ENCODE assay signal across 12 cellular contexts in the genomic region with DNA sequence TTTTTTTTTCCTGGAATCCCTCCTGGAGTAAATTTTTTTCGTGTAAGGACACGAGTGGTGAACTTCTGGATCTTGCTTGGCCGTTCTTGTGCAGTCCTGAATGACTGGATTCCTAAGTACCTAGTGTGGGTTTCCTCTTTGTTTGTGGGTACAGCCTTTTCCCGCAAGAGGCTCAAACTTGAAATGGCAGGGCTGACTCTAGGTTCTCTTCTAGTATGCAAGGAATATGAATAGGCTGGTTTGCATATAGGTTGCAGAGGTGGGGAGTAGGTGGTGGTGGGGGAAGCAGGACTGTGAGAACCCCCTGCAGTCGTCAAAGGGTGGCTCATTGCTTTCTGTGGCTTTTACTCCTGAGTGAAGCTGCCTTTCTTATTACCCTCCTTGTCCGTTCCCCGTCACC. TPM values are rescaled to one million over a fixed set of nuclear protein-coding genes. Genes with fewer than 3 reads are reported as not detected.
DNase-seq lines count a peak whose midpoint lies in the region; ATAC-seq and TF ChIP-seq lines count a peak whose summit lies in the region.
"Had no signal": no experiment of that assay in that cellular context is flagged by ENCODE, and none has a peak within 500 bp of the region (broad histone marks: within the 10 kb centered on the region; RNA-seq: fewer than 3 reads in every experiment).

No MANE protein-coding gene starts in this region.

- H3K4me3 Mint-ChIP-seq in CD8-positive, alpha-beta memory T cell, result peak overlapping the region; percentile 35 to 98 (median 94)

- H2AFZ ChIP-seq in Karpas-422 (ENCODE audit: low read length), result no peak overlapping the region

- H3K9me2 ChIP-seq in Karpas-422 (replicated peaks; ENCODE audit: insufficient read depth, low read length), result no peaks in the 10 kb centered on the region

- H3K4me2 ChIP-seq in Karpas-422 (ENCODE audit: low read depth, low read length, poor library complexity, severe bottlenecking), result peak overlapping the region; percentile 54

- no peaks in the 10 kb centered on the region for H3K36me3 ChIP-seq in CD8-positive, alpha-beta memory T cell (ENCODE audit: insufficient read depth, low read length)
- peaks cover 8% of the 10 kb centered on the region; the same call in 1 of the 2 replicates for H3K36me3 ChIP-seq in Karpas-422 (ENCODE audit: insufficient read depth, low read length)

- H3K36me3 Mint-ChIP-seq in CD8-positive, alpha-beta memory T cell, result peaks cover 0 to 28% (median 15%) of the 10 kb centered on the region in 3 donors

- ATAC-seq in GM21528 (IDR thresholded peaks at IDR 0.05; ENCODE audit: low FRiP score, unreplicated experiment), result peak; percentile 80
- ATAC-seq in foreskin keratinocyte, result peak; percentile 67
- ATAC-seq in GM19397 (IDR thresholded peaks at IDR 0.05; ENCODE audit: unreplicated experiment), result no peak

- H3K9me3 ChIP-seq in CD8-positive, alpha-beta memory T cell (ENCODE audit: low read length), result no peaks in the 10 kb centered on the region
- no peaks in the 10 kb centered on the region for H3K9me3 ChIP-seq in Karpas-422 (ENCODE audit: low read length)

- no peak overlapping the region for H3K27ac ChIP-seq in CD8-positive, alpha-beta memory T cell (ENCODE audit: low read depth, low read length)
- H3K27ac ChIP-seq in Karpas-422 (ENCODE audit: low read length) (peak overlapping the region; percentile 75), foreskin keratinocyte (no peak overlapping the region)

- H4K20me1 ChIP-seq in Karpas-422 (ENCODE audit: insufficient read depth, low read depth, low read length), result no peaks in the 10 kb centered on the region; the same call in 1 of the 2 replicates

- peak overlapping the region; percentile 10; the same call in 1 of the 2 replicates for H3K9ac ChIP-seq in Karpas-422 (ENCODE audit: low read length)

- peak in 1 of 5 donors; percentile 63 for DNase-seq in CD8-positive, alpha-beta memory T cell
- DNase-seq in Karpas-422 (peak; percentile 68), foreskin keratinocyte (peak; percentile 58 to 78), NCI-H1105 (lab: John Stamatoyannopoulos, UW) (no peak), NCI-H446 (lab: John Stamatoyannopoulos, UW) (no peak), OCI-M2 (lab: John Stamatoyannopoulos, UW; ENCODE audit: unreplicated experiment) (no peak)
- DNase-seq: NCI-H774 had no signal

- no peaks in the 10 kb centered on the region for H3K9me3 Mint-ChIP-seq in CD8-positive, alpha-beta memory T cell

- peak overlapping the region; percentile 34 for H3K4me3 ChIP-seq in CD8-positive, alpha-beta memory T cell (ENCODE audit: low read length)
- H3K4me3 ChIP-seq in Karpas-422 (ENCODE audit: low read length), result 0 out of 2 replicates have a peak overlapping the region, but pooled peaks have one; percentile 15

- H3K27ac Mint-ChIP-seq in CD8-positive, alpha-beta memory T cell, result peak overlapping the region; percentile 97 to 100 (median 98)

- POLR2A ChIA-PET in CD8-positive, alpha-beta memory T cell (lab: Charles Lee), result interaction anchor here (0.8 to 6.7 kb wide), 4 partner anchors 9 to 221 kb away, joined by 3 to 102 read pairs (median 4); partner anchors contain the start of gene UBAC2

- H3K27me3 Mint-ChIP-seq in CD8-positive, alpha-beta memory T cell, result no peaks in the 10 kb centered on the region

- H3K27me3 ChIP-seq in CD8-positive, alpha-beta memory T cell (ENCODE audit: insufficient read depth, low read length, poor library complexity, severe bottlenecking), result no peaks in the 10 kb centered on the region
- H3K27me3 ChIP-seq in Karpas-422 (ENCODE audit: low read length) (no peaks in the 10 kb centered on the region), foreskin keratinocyte (no peaks in the 10 kb centered on the region)

- CTCF ChIA-PET in CD8-positive, alpha-beta memory T cell (lab: Charles Lee), result interaction anchor here (0.8 to 7.1 kb wide), 7 partner anchors 10 to 38 kb away, joined by 3 to 60 read pairs (median 7); partner anchors contain the start of gene UBAC2

- H3K4me1 ChIP-seq in CD8-positive, alpha-beta memory T cell (ENCODE audit: insufficient read depth, low read length), result peaks cover 81% of the 10 kb centered on the region
- H3K4me1 ChIP-seq in Karpas-422 (ENCODE audit: low read length) (peaks cover 78% of the 10 kb centered on the region), foreskin keratinocyte (peaks cover 10% of the 10 kb centered on the region)

- peaks cover 68 to 90% (median 87%) of the 10 kb centered on the region in 3 donors for H3K4me1 Mint-ChIP-seq in CD8-positive, alpha-beta memory T cell

- TF ChIP-seq CTCF in foreskin keratinocyte (conservative IDR thresholded peaks at IDR 0.05), result no peak

- peaks cover 99% of the 10 kb centered on the region for H3K79me2 ChIP-seq in Karpas-422 (ENCODE audit: low read length)

RNA-seq across cellular contexts. Expression of gene UBAC2, which starts 13.6 kb away (rescaled TPM):
- total RNA-seq in CD8-positive, alpha-beta memory T cell, result 10 to 100 TPM; 62.3 to 63.7 TPM
- 160 TPM for polyA plus RNA-seq in CD8-positive, alpha-beta memory T cell
- 50.6 and 58.3 TPM in 2 replicates for total RNA-seq in Karpas-422 (2014; rRNA removed; shearing (Covaris generic); ENCODE audit: low replicate concordance)
- 55.5 and 56.3 TPM in 2 replicates for total RNA-seq in foreskin keratinocyte
- 56.1 and 62.1 TPM in 2 replicates for polyA plus RNA-seq in foreskin keratinocyte

RNA-seq across cellular contexts. Expression of gene GPR18, which starts 43.9 kb away (rescaled TPM):
- total RNA-seq in CD8-positive, alpha-beta memory T cell, result 10 to 100 TPM; 15.2 to 16.2 TPM
- polyA plus RNA-seq in CD8-positive, alpha-beta memory T cell, result 32.4 TPM
- total RNA-seq in Karpas-422 (2014; rRNA removed; shearing (Covaris generic); ENCODE audit: low replicate concordance), result 45.4 and 126 TPM in 2 replicates
- total RNA-seq in foreskin keratinocyte, result not detected in 2 replicates
- not detected in 2 replicates for polyA plus RNA-seq in foreskin keratinocyte
- total RNA-seq: Daoy, dermis microvascular lymphatic vessel endothelial cell, osteocyte had no signal

Comparison
In these comparisons a context has a peak if more than half of its experiments do, and no peak if none do; other contexts are left out.
1. DNase-seq: peak in Karpas-422 (single experiment) and foreskin keratinocyte (2 of 2); none in NCI-H1105 (single experiment), NCI-H446 (0 of 2) and OCI-M2 (single experiment).
2. RNA of gene GPR18, which starts 43.9 kb away (total RNA-seq): 45.4 to 126 TPM in Karpas-422 and 15.2 to 16.2 TPM in CD8-positive, alpha-beta memory T cell; not detected in foreskin keratinocyte; every median in the first group is over 10 times any median in the second.